10 cellular contexts compared by ENCODE assay signal in the genomic region with DNA sequence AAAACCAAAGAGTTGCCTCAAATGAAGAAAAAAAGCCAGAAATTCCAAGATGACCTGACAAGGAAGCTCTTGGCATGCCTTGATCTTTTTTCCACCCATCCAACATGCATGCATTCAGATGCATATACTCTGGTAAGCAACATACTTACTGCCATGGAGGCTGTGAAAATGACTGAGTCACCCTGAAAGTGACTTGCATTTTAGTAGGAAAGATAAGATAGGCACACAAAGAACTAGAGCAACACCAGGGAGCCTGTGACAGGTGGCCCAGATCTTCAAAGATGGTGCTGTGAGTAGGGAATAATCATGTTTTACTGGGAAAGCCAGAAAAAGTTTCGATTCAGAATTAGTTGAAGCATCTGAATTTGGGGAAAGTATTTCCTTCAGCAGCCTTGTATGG.
"Had no signal": no experiment of that assay in that cellular context is flagged by ENCODE, and none has a peak within 500 bp of the region (broad histone marks: within the 10 kb centered on the region; RNA-seq: fewer than 3 reads in every experiment).

No MANE protein-coding gene starts in this region.

- H3K4me1 Mint-ChIP-seq: H9 had no signal

- FAIRE-seq: H1, H54, HTR-8/SVneo had no signal

- H2AFZ ChIP-seq: GM23248 had no signal

- DNase-seq: GM23248, H9, HCEC 1CT, IMR-90, Karpas-422, KBM-7 had no signal

- H3K4me2 ChIP-seq: KMS-11 had no signal

- H3K9me3 Mint-ChIP-seq: H9 had no signal

- H3K4me3 ChIP-seq: GM23248 had no signal

- H3K9ac ChIP-seq: GM23248, KMS-11 had no signal

- H3K27ac Mint-ChIP-seq: H9 had no signal

- H3K27ac ChIP-seq: GM23248, KMS-11 had no signal

- H3K4me3 Mint-ChIP-seq: H9 had no signal
